8 cellular contexts compared by ENCODE assay signal in the genomic region with DNA sequence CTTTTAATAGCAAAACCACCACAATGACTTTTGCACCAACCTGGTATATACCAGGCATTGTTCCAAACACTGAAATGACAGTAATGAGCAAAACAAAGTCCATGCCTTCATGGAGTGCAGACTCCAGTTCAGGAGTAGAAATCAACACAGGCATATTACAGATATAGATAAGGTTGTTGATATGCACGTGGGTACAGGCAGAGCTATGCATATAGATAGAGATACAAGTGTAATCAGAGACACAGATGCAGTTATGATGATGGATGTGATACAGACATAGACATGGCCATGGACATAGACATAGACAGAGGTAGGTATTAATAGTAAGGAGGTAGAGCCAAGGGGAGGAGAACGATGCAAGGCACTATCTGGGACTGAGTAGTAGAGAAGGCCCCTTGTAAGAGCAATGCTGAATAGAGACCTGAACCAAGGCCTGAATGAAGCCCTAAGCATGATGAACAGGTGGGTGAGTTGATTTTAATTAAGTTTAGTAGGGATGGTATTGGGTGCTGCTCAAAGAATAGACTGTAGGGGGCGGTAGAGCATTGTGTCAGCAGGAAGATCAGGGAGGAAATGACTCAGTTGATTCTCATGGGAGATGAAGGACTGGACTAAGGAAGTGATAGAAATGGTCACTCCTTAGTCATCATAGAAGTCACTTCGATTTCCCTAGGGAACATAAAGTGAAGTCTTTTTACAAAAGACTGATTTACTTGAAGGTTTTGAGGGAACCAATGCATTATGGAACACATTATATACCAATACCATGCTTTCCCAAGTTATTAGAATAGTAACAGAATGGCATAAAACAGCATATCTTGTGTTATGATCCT. TPM values are rescaled to one million over a fixed set of nuclear protein-coding genes. Genes with fewer than 3 reads are reported as not detected.
A peak's percentile ranks its signal among the peaks of the same experiment; 100 is the strongest.
DNase-seq lines count a peak whose midpoint lies in the region; ATAC-seq and TF ChIP-seq lines count a peak whose summit lies in the region.

No MANE protein-coding gene starts in this region.

- H3K27ac ChIP-seq in DND-41 (ENCODE audit: low read length) (peak overlapping the region; percentile 65), suprapubic skin (no peak overlapping the region)

- no peak overlapping the region for H3K27ac Mint-ChIP-seq in activated naive CD4-positive, alpha-beta T cell treated with anti-CD3 and anti-CD28 coated beads, Interleukin-2, amount 50 U/mL, for 72 hours
- no peak overlapping the region for H3K27ac Mint-ChIP-seq in immature natural killer cell

- DNase-seq in DND-41 (peak; percentile 77), SHP77 (lab: John Stamatoyannopoulos, UW) (peak; percentile 32 to 44), immature natural killer cell (peak; percentile 35 to 48 (median 44)), suprapubic skin (ENCODE audit: low spot score in 2 of 2) (no peak)
- DNase-seq in activated naive CD4-positive, alpha-beta T cell treated with anti-CD3 and anti-CD28 coated beads, Interleukin-2, amount 50 U/mL, for 72 hours (ENCODE audit: low spot score in 2 of 2), result peak in 1 of 2 donors; percentile 68
- peak; percentile 7 to 38 (median 10) for DNase-seq in stimulated activated CD4-positive, alpha-beta T cell treated with anti-CD3 and anti-CD28 coated beads, TNF-alpha, amount 100 ng/mL, for 4 hours (ENCODE audit: low read depth in 3 of 3)

- no peak for TF ChIP-seq POLR2A in suprapubic skin (IDR thresholded peaks at IDR 0.05)

- ATAC-seq in DND-41 (ENCODE audit: insufficient read depth, low read depth) (peak; percentile 94), GM19463 (IDR thresholded peaks at IDR 0.05; ENCODE audit: unreplicated experiment) (peak; percentile 93), HG03469 (IDR thresholded peaks at IDR 0.05; ENCODE audit: unreplicated experiment) (peak; percentile 89)
- peak; percentile 91 to 98 for ATAC-seq in activated naive CD4-positive, alpha-beta T cell treated with anti-CD3 and anti-CD28 coated beads, Interleukin-2, amount 50 U/mL, for 72 hours

- peaks cover 7% of the 10 kb centered on the region in 2 donors for H3K4me1 Mint-ChIP-seq in immature natural killer cell

- peaks cover 10 to 15% of the 10 kb centered on the region in 2 donors for H3K9me3 Mint-ChIP-seq in activated naive CD4-positive, alpha-beta T cell treated with anti-CD3 and anti-CD28 coated beads, Interleukin-2, amount 50 U/mL, for 72 hours
- peaks cover 2 to 15% (median 9%) of the 10 kb centered on the region in 6 donors for H3K9me3 Mint-ChIP-seq in immature natural killer cell

- TF ChIP-seq EP300 in suprapubic skin (IDR thresholded peaks at IDR 0.05), result no peak

- H3K36me3 Mint-ChIP-seq in activated naive CD4-positive, alpha-beta T cell treated with anti-CD3 and anti-CD28 coated beads, Interleukin-2, amount 50 U/mL, for 72 hours, result peaks cover 14 to 21% of the 10 kb centered on the region in 2 donors
- H3K36me3 Mint-ChIP-seq in immature natural killer cell, result peaks cover 8 to 20% (median 12%) of the 10 kb centered on the region in 3 donors

- H3K9me3 ChIP-seq in DND-41 (ENCODE audit: insufficient read depth, low read length, severe bottlenecking) (peaks cover 8% of the 10 kb centered on the region), suprapubic skin (peaks cover 4% of the 10 kb centered on the region)

- H3K9ac ChIP-seq in DND-41 (ENCODE audit: low read depth, low read length), result no peak overlapping the region

- no peaks in the 10 kb centered on the region for H3K36me3 ChIP-seq in DND-41 (ENCODE audit: insufficient read depth, low read length)
- H3K36me3 ChIP-seq in suprapubic skin, result no peaks in the 10 kb centered on the region

- no peaks in the 10 kb centered on the region for H4K20me1 ChIP-seq in DND-41 (ENCODE audit: insufficient read depth, low read length)

- H2AFZ ChIP-seq in DND-41 (ENCODE audit: low read depth, low read length), result no peak overlapping the region

- H3K4me3 Mint-ChIP-seq in immature natural killer cell, result no peak overlapping the region

- H3K4me2 ChIP-seq in DND-41 (ENCODE audit: insufficient read depth, low read length), result 0 out of 2 replicates have a peak overlapping the region, but pooled peaks have one; percentile 7

- H3K79me2 ChIP-seq in DND-41 (ENCODE audit: insufficient read depth, low read length), result no peaks in the 10 kb centered on the region

- peak; percentile 98 for TF ChIP-seq CTCF in DND-41 (IDR thresholded peaks at IDR 0.05; ENCODE audit: borderline replicate concordance, extremely low read depth, low read length, poor library complexity, severe bottlenecking)
- peak in 1 of 2 donors; percentile 26 for TF ChIP-seq CTCF in suprapubic skin (IDR thresholded peaks at IDR 0.05)

- H3K4me1 ChIP-seq in DND-41 (ENCODE audit: insufficient read depth, low read length) (peaks cover 8% of the 10 kb centered on the region), suprapubic skin (peaks cover 19% of the 10 kb centered on the region)

- H3K27me3 ChIP-seq in DND-41 (ENCODE audit: insufficient read depth, low read length, poor library complexity), result no peaks in the 10 kb centered on the region
- H3K27me3 ChIP-seq in suprapubic skin, result no peaks in the 10 kb centered on the region

- no peaks in the 10 kb centered on the region for H3K27me3 Mint-ChIP-seq in immature natural killer cell (ENCODE audit: low read depth in 3 of 3)

- 58% methylated on average over 4 of the region's 4 CpGs for WGBS in suprapubic skin

- no peak overlapping the region for H3K4me3 ChIP-seq in DND-41 (ENCODE audit: low read depth in 1 of 2, low read length in 2 of 2)
- H3K4me3 ChIP-seq in suprapubic skin, result no peak overlapping the region

RNA-seq across cellular contexts. Expression of gene CMPK2, which starts 39.4 kb away (rescaled TPM):
- total RNA-seq in activated naive CD4-positive, alpha-beta T cell treated with anti-CD3 and anti-CD28 coated beads, Interleukin-2, amount 50 U/mL, for 72 hours, result 10 to 100 TPM in 1 of 2 donors, 1 to 10 TPM in 1; 1.6 to 13.6 TPM
- polyA plus RNA-seq in immature natural killer cell, result 10 to 100 TPM in 1 of 3 donors, 1 to 10 TPM in 2; 5.2 to 10.9 (median 8.0) TPM
- 1 to 10 TPM in 3 of 4 donors, under 1 TPM in 1; 0.83 to 3.1 (median 1.3) TPM for total RNA-seq in suprapubic skin

RNA-seq across cellular contexts. Expression of gene RSAD2, which starts 51.3 kb away (rescaled TPM):
- 10 to 100 TPM in 1 of 2 donors, 1 to 10 TPM in 1; 2.7 to 11.1 TPM for total RNA-seq in activated naive CD4-positive, alpha-beta T cell treated with anti-CD3 and anti-CD28 coated beads, Interleukin-2, amount 50 U/mL, for 72 hours
- polyA plus RNA-seq in immature natural killer cell, result 10 to 100 TPM in 1 of 3 donors, 1 to 10 TPM in 2; 1.2 to 16.5 (median 5.8) TPM
- 1 to 10 TPM in 1 of 4 donors, under 1 TPM in 1, not detected in 2; 0.24 to 1.5 TPM for total RNA-seq in suprapubic skin

Comparison
In these comparisons a context has a peak if more than half of its experiments do, and no peak if none do; other contexts are left out.
1. DNase-seq: peak in DND-41 (single experiment), SHP77 (2 of 2), immature natural killer cell (3 of 3) and stimulated activated CD4-positive, alpha-beta T cell treated with anti-CD3 and anti-CD28 coated beads, TNF-alpha, amount 100 ng/mL, for 4 hours (3 of 3); none in suprapubic skin (0 of 2).
2. Peak in every context shown above with its lines, with median percentiles within 50 percentile points of each other: ATAC-seq.